In the genomic region with DNA sequence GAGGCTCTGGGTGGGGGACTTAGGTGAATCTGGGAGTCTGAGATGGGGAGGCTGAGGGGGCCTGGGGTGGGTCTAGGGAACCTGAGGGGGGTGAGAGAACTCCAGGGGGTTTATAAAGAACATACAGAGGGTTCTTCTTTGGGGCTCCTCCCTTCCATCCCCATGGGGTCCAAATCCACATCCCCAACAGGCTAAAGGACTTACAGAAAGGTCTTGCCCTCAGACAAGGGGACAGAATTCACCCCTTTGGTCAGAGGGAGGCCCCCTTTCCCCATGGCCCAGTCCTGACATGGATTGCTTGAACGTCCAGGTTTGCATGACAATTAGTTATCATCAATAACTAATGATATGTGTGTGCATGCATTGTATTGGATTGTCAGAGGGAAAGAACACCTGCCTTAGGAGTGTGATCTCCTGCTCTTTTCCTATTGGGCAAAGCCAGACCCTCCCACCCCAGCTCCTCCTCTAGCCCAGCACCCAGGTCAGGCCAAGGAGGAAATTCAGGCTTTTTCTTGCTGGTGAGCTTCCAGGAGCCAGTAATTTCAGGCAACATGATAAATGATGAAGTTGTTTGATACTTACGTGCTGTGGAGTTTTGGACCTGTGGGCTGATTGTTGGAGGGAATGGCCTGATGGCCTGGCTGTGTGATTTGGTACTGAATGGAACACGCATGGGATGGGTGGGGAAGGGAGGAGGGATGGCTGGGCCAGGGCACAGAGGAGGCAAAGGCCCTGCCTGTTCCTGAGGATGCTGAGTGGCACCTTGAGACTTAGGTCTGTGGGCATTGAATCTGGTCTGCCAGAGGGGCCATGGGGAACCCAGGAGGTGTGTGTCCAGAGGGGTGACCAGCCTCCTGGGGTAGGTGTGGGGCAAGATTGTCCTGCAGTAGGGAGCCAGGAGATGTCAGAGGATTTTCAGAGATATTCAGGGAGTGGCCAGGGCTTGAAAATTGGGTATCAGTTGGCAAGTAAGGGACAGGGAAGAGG, we compare ENCODE assay signal across 1 cellular context.
TF ChIP-seq lines count a peak whose summit lies in the region.

No MANE protein-coding gene starts in this region.

TF ChIP-seq in HCT116, 20 proteins besides CTCF, POLR2A, EP300 and RAD21:
- no peak for TF ChIP-seq CEBPB (IDR thresholded peaks at IDR 0.05; ENCODE audit: low read depth)
- TF ChIP-seq, protein P1, sequence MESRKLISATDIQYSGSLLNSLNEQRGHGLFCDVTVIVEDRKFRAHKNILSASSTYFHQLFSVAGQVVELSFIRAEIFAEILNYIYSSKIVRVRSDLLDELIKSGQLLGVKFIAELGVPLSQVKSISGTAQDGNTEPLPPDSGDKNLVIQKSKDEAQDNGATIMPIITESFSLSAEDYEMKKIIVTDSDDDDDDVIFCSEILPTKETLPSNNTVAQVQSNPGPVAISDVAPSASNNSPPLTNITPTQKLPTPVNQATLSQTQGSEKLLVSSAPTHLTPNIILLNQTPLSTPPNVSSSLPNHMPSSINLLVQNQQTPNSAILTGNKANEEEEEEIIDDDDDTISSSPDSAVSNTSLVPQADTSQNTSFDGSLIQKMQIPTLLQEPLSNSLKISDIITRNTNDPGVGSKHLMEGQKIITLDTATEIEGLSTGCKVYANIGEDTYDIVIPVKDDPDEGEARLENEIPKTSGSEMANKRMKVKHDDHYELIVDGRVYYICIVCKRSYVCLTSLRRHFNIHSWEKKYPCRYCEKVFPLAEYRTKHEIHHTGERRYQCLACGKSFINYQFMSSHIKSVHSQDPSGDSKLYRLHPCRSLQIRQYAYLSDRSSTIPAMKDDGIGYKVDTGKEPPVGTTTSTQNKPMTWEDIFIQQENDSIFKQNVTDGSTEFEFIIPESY (IDR thresholded peaks at IDR 0.05; ENCODE audit: extremely low read depth, insufficient replicate concordance, low read length), result no peak
- TF ChIP-seq POLR2AphosphoS5 (IDR thresholded peaks at IDR 0.05; ENCODE audit: low read depth, low read length), result no peak
- TF ChIP-seq, protein P2, sequence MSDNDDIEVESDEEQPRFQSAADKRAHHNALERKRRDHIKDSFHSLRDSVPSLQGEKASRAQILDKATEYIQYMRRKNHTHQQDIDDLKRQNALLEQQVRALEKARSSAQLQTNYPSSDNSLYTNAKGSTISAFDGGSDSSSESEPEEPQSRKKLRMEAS (IDR thresholded peaks at IDR 0.05), result no peak; the same call in 1 of the 2 replicates
- no peak for TF ChIP-seq CBX3 (IDR thresholded peaks at IDR 0.05; ENCODE audit: low read depth)
- TF ChIP-seq ELF1 (IDR thresholded peaks at IDR 0.05; ENCODE audit: borderline replicate concordance, low read depth), result no peak
- TF ChIP-seq TCF7L2 (IDR thresholded peaks at IDR 0.05; ENCODE audit: borderline replicate concordance, extremely low read depth, insufficient read depth, insufficient read length), result no peak
- no peak for TF ChIP-seq SP1 (IDR thresholded peaks at IDR 0.05; ENCODE audit: low read depth)
- TF ChIP-seq, protein P3, sequence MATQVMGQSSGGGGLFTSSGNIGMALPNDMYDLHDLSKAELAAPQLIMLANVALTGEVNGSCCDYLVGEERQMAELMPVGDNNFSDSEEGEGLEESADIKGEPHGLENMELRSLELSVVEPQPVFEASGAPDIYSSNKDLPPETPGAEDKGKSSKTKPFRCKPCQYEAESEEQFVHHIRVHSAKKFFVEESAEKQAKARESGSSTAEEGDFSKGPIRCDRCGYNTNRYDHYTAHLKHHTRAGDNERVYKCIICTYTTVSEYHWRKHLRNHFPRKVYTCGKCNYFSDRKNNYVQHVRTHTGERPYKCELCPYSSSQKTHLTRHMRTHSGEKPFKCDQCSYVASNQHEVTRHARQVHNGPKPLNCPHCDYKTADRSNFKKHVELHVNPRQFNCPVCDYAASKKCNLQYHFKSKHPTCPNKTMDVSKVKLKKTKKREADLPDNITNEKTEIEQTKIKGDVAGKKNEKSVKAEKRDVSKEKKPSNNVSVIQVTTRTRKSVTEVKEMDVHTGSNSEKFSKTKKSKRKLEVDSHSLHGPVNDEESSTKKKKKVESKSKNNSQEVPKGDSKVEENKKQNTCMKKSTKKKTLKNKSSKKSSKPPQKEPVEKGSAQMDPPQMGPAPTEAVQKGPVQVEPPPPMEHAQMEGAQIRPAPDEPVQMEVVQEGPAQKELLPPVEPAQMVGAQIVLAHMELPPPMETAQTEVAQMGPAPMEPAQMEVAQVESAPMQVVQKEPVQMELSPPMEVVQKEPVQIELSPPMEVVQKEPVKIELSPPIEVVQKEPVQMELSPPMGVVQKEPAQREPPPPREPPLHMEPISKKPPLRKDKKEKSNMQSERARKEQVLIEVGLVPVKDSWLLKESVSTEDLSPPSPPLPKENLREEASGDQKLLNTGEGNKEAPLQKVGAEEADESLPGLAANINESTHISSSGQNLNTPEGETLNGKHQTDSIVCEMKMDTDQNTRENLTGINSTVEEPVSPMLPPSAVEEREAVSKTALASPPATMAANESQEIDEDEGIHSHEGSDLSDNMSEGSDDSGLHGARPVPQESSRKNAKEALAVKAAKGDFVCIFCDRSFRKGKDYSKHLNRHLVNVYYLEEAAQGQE (IDR thresholded peaks at IDR 0.05; ENCODE audit: low read depth), result no peak
- no peak for TF ChIP-seq EZH2phosphoT487 (IDR thresholded peaks at IDR 0.05; ENCODE audit: borderline replicate concordance)
- no peak for TF ChIP-seq ZNF274 (IDR thresholded peaks at IDR 0.05; ENCODE audit: low read depth, low read length)
TF ChIP-seq in HCT116: peak in this region for 0.
